Comparison of ENCODE assay signal across 23 cellular contexts in the genomic region with DNA sequence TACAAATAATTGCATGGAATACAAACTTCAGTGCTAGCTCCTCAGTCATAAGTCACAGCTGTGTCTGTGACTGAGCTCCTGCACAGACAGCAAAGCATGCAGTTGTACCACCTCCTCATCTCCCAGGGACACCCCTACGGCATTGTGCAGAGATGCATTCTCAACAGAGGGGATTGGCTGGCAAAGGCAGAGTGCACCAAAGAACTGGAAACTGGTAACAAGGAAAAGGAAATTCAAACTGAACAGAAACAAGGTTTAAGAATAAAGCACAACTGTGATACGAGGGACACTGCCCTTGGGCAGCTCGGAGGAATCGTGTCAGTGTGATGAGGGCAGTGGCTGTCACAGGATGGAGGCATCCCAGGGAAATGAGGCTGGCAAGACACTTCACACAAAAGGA.
"Had no signal": no experiment of that assay in that cellular context is flagged by ENCODE, and none has a peak within 500 bp of the region (broad histone marks: within the 10 kb centered on the region; RNA-seq: fewer than 3 reads in every experiment).

No MANE protein-coding gene starts in this region.

- H3K9ac ChIP-seq: neural progenitor cell had no signal

- H3K27ac Mint-ChIP-seq: activated naive CD4-positive, alpha-beta T cell treated with anti-CD3 and anti-CD28 coated beads, Interleukin-2, amount 50 U/mL, for 72 hours; activated T-helper 1 cell treated with anti-CD3 and anti-CD28 coated beads, Interleukin-12 subunit alpha, Interleukin-12 subunit beta, Interleukin-2, Interleukin-4 antibody, amounts not matched to agents 30 ng/mL and 10 ng/mL and 1 ng/mL, durations not matched to agents 14 hours and 24 hours and 36 hours; dendritic cell treated with granulocyte-macrophage colony-stimulating factor and Interleukin-4, amounts not matched to agents 40 ng/mL and 50 ng/mL, for 4 days; mesothelial cell of epicardium; naive thymus-derived CD8-positive, alpha-beta T cell; neural progenitor cell; progenitor cell of endocrine pancreas; T-helper 1 cell treated with Interleukin-12 subunit alpha and Interleukin-12 subunit beta and Interleukin-4 antibody, amounts not matched to agents 30 μg/mL and 1 μg/mL, for 36 hours had no signal

- H3K4me1 ChIP-seq: gastrocnemius medialis, left lung, neural progenitor cell, upper lobe of right lung had no signal

- H3K4me1 Mint-ChIP-seq: naive thymus-derived CD8-positive, alpha-beta T cell had no signal

- H3K9me3 Mint-ChIP-seq: activated naive CD4-positive, alpha-beta T cell treated with anti-CD3 and anti-CD28 coated beads, Interleukin-2, amount 50 U/mL, for 72 hours; activated T-helper 1 cell treated with anti-CD3 and anti-CD28 coated beads, Interleukin-12 subunit alpha, Interleukin-12 subunit beta, Interleukin-2, Interleukin-4 antibody, amounts not matched to agents 30 ng/mL and 10 ng/mL and 1 ng/mL, durations not matched to agents 14 hours and 24 hours and 36 hours; mesothelial cell of epicardium; T-helper 1 cell treated with Interleukin-12 subunit alpha and Interleukin-12 subunit beta and Interleukin-4 antibody, amounts not matched to agents 30 μg/mL and 1 μg/mL, for 36 hours had no signal

- H3K27me3 ChIP-seq: neural progenitor cell had no signal

- H3K9me3 ChIP-seq: gastrocnemius medialis, left lung, upper lobe of right lung had no signal

- ATAC-seq: activated naive CD4-positive, alpha-beta T cell treated with anti-CD3 and anti-CD28 coated beads, Interleukin-2, amount 50 U/mL, for 72 hours; gastrocnemius medialis; left lung; naive thymus-derived CD8-positive, alpha-beta T cell; upper lobe of right lung had no signal

- H3K36me3 ChIP-seq: gastrocnemius medialis, left lung, neural progenitor cell, upper lobe of right lung had no signal

- H3K27ac ChIP-seq: gastrocnemius medialis, left lung, neural progenitor cell, upper lobe of right lung had no signal

- H3K4me3 ChIP-seq: gastrocnemius medialis, left lung, lung, neural progenitor cell, upper lobe of right lung had no signal

- H2AFZ ChIP-seq: neural progenitor cell had no signal

- H3K4me2 ChIP-seq: neural progenitor cell had no signal

- H3K4me3 Mint-ChIP-seq: activated T-helper 1 cell treated with anti-CD3 and anti-CD28 coated beads, Interleukin-12 subunit alpha, Interleukin-12 subunit beta, Interleukin-2, Interleukin-4 antibody, amounts not matched to agents 30 ng/mL and 10 ng/mL and 1 ng/mL, durations not matched to agents 14 hours and 24 hours and 36 hours; dendritic cell treated with granulocyte-macrophage colony-stimulating factor and Interleukin-4, amounts not matched to agents 40 ng/mL and 50 ng/mL, for 4 days; mesothelial cell of epicardium; naive thymus-derived CD8-positive, alpha-beta T cell; neural progenitor cell; T-helper 1 cell treated with Interleukin-12 subunit alpha and Interleukin-12 subunit beta and Interleukin-4 antibody, amounts not matched to agents 30 μg/mL and 1 μg/mL, for 36 hours had no signal

- DNase-seq: activated CD4-positive, alpha-beta T cell treated with anti-CD3 and anti-CD28 coated beads for 4 hours; activated CD4-positive, alpha-beta T cell treated with anti-CD3 and anti-CD28 coated beads, Interleukin-2, amount 50 U/mL, for 48 hours; activated CD4-positive, CD25-positive, alpha-beta regulatory T cell; aorta; caudate nucleus; effector CD8-positive, alpha-beta T cell; gastrocnemius medialis; left lung; naive thymus-derived CD8-positive, alpha-beta T cell; retina; stimulated activated CD4-positive, alpha-beta T cell treated with anti-CD3 and anti-CD28 coated beads, Interleukin-4, amount 100 ng/mL, for 24 hours; stimulated activated naive CD4-positive, alpha-beta T cell treated with Interleukin-2 at 50 U/mL for 16 hours; T1000; upper lobe of right lung had no signal

- H3K27me3 Mint-ChIP-seq: dendritic cell treated with granulocyte-macrophage colony-stimulating factor and Interleukin-4, amounts not matched to agents 40 ng/mL and 50 ng/mL, for 4 days had no signal

- H3K36me3 Mint-ChIP-seq: brain; mesothelial cell of epicardium; naive thymus-derived CD8-positive, alpha-beta T cell; neural progenitor cell had no signal
